Comparison of ENCODE assay signal across 1 cellular context in genomic region chr20:5714261-5715041, GRCh38.
A peak's percentile ranks its signal among the peaks of the same experiment; 100 is the strongest.
TF ChIP-seq lines count a peak whose summit lies in the region.

No MANE protein-coding gene starts in this region.

TF ChIP-seq in HepG2, 621 proteins besides CTCF, POLR2A, EP300 and RAD21 (continued from another document and continues in another):
- TF ChIP-seq, protein P1, sequence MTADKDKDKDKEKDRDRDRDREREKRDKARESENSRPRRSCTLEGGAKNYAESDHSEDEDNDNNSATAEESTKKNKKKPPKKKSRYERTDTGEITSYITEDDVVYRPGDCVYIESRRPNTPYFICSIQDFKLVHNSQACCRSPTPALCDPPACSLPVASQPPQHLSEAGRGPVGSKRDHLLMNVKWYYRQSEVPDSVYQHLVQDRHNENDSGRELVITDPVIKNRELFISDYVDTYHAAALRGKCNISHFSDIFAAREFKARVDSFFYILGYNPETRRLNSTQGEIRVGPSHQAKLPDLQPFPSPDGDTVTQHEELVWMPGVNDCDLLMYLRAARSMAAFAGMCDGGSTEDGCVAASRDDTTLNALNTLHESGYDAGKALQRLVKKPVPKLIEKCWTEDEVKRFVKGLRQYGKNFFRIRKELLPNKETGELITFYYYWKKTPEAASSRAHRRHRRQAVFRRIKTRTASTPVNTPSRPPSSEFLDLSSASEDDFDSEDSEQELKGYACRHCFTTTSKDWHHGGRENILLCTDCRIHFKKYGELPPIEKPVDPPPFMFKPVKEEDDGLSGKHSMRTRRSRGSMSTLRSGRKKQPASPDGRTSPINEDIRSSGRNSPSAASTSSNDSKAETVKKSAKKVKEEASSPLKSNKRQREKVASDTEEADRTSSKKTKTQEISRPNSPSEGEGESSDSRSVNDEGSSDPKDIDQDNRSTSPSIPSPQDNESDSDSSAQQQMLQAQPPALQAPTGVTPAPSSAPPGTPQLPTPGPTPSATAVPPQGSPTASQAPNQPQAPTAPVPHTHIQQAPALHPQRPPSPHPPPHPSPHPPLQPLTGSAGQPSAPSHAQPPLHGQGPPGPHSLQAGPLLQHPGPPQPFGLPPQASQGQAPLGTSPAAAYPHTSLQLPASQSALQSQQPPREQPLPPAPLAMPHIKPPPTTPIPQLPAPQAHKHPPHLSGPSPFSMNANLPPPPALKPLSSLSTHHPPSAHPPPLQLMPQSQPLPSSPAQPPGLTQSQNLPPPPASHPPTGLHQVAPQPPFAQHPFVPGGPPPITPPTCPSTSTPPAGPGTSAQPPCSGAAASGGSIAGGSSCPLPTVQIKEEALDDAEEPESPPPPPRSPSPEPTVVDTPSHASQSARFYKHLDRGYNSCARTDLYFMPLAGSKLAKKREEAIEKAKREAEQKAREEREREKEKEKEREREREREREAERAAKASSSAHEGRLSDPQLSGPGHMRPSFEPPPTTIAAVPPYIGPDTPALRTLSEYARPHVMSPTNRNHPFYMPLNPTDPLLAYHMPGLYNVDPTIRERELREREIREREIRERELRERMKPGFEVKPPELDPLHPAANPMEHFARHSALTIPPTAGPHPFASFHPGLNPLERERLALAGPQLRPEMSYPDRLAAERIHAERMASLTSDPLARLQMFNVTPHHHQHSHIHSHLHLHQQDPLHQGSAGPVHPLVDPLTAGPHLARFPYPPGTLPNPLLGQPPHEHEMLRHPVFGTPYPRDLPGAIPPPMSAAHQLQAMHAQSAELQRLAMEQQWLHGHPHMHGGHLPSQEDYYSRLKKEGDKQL (CRISPR knock-in tag; IDR thresholded peaks at IDR 0.05; ENCODE audit: low read depth) = no peak
- TF ChIP-seq IRX3 (CRISPR knock-in tag; IDR thresholded peaks at IDR 0.05; ENCODE audit: borderline replicate concordance, low read depth) (no peak), ZNF710 (CRISPR knock-in tag; IDR thresholded peaks at IDR 0.05; ENCODE audit: borderline replicate concordance) (no peak), ZFP36L2 (CRISPR knock-in tag; IDR thresholded peaks at IDR 0.05) (0 out of 2 replicates have a peak, but pooled peaks have one; percentile 32), ARID5B (CRISPR knock-in tag; IDR thresholded peaks at IDR 0.05) (peak; percentile 89), CBX2 (IDR thresholded peaks at IDR 0.05; ENCODE audit: low read depth, low read length) (no peak), CBX2 (CRISPR knock-in tag; IDR thresholded peaks at IDR 0.05; ENCODE audit: low read depth) (no peak; the same call in 1 of the 2 replicates), TCF7 (IDR thresholded peaks at IDR 0.05; ENCODE audit: low read depth) (peak; percentile 87), ZNF121 (CRISPR knock-in tag; IDR thresholded peaks at IDR 0.05) (no peak), FOXP1 (IDR thresholded peaks at IDR 0.05) (no peak), FOXP1 (CRISPR knock-in tag; IDR thresholded peaks at IDR 0.05) (peak; percentile 77), ZNF446 (CRISPR knock-in tag; IDR thresholded peaks at IDR 0.05) (no peak), ZBTB2 (CRISPR knock-in tag; IDR thresholded peaks at IDR 0.05; ENCODE audit: low read depth) (no peak), SAP130 (CRISPR knock-in tag; IDR thresholded peaks at IDR 0.05; ENCODE audit: low read depth) (peak; percentile 93), ZFP37 (CRISPR knock-in tag; IDR thresholded peaks at IDR 0.05; ENCODE audit: borderline replicate concordance) (no peak), DR1 (CRISPR knock-in tag; IDR thresholded peaks at IDR 0.05) (no peak), RFX1 (IDR thresholded peaks at IDR 0.05) (peak; percentile 98), RNF2 (conservative IDR thresholded peaks at IDR 0.05; ENCODE audit: low read depth) (no peak), TP53 (CRISPR knock-in tag; conservative IDR thresholded peaks at IDR 0.05) (no peak), BRD4 (CRISPR knock-in tag; IDR thresholded peaks at IDR 0.05) (no peak), SRSF4 (IDR thresholded peaks at IDR 0.05; ENCODE audit: low read depth, low read length, poor library complexity, severe bottlenecking) (no peak), TEAD2 (CRISPR knock-in tag; IDR thresholded peaks at IDR 0.05) (no peak), ZHX2 (IDR thresholded peaks at IDR 0.05; ENCODE audit: low read depth) (no peak), ZHX2 (CRISPR knock-in tag; IDR thresholded peaks at IDR 0.05; ENCODE audit: borderline replicate concordance) (no peak), ZNF83 (CRISPR knock-in tag; IDR thresholded peaks at IDR 0.05; ENCODE audit: borderline replicate concordance) (no peak), FOXC1 (CRISPR knock-in tag; IDR thresholded peaks at IDR 0.05; ENCODE audit: borderline replicate concordance) (no peak), HNRNPH1 (optimal IDR thresholded peaks at IDR 0.05; ENCODE audit: low read depth, low read length) (no peak), PAF1 (CRISPR knock-in tag; IDR thresholded peaks at IDR 0.05) (no peak), HMGXB4 (CRISPR knock-in tag; IDR thresholded peaks at IDR 0.05; ENCODE audit: borderline replicate concordance in 1 of 2, low read depth in 1 of 2) (peak in 1 of 2 experiments; percentile 71; a peak in 1 of 4 replicates), ZNF234 (CRISPR knock-in tag; conservative IDR thresholded peaks at IDR 0.05) (no peak), ZNF24 (IDR thresholded peaks at IDR 0.05) (no peak; the same call in 1 of the 2 replicates), ZNF34 (CRISPR knock-in tag; IDR thresholded peaks at IDR 0.05; ENCODE audit: borderline replicate concordance) (no peak), ARID2 (CRISPR knock-in tag; IDR thresholded peaks at IDR 0.05; ENCODE audit: borderline replicate concordance) (no peak), ZNF383 (CRISPR knock-in tag; IDR thresholded peaks at IDR 0.05; ENCODE audit: borderline replicate concordance) (no peak), EZH2 (conservative IDR thresholded peaks at IDR 0.05; ENCODE audit: low read depth, low read length) (no peak), NFATC3 (CRISPR knock-in tag; IDR thresholded peaks at IDR 0.05) (no peak), ZNF430 (CRISPR knock-in tag; IDR thresholded peaks at IDR 0.05) (no peak), ZNF644 (CRISPR knock-in tag; IDR thresholded peaks at IDR 0.05; ENCODE audit: low read depth) (no peak), FOXK1 (CRISPR knock-in tag; IDR thresholded peaks at IDR 0.05; ENCODE audit: borderline replicate concordance, low read depth) (peak; percentile 75; the same call in 1 of the 2 replicates), HCFC1 (IDR thresholded peaks at IDR 0.05; ENCODE audit: low read depth, low read length) (no peak), ZNF772 (CRISPR knock-in tag; IDR thresholded peaks at IDR 0.05) (no peak; the same call in 1 of the 2 replicates), DNMT3B (CRISPR knock-in tag; conservative IDR thresholded peaks at IDR 0.05) (peak; percentile 58; the same call in 1 of the 2 replicates)
- TF ChIP-seq, protein P2, sequence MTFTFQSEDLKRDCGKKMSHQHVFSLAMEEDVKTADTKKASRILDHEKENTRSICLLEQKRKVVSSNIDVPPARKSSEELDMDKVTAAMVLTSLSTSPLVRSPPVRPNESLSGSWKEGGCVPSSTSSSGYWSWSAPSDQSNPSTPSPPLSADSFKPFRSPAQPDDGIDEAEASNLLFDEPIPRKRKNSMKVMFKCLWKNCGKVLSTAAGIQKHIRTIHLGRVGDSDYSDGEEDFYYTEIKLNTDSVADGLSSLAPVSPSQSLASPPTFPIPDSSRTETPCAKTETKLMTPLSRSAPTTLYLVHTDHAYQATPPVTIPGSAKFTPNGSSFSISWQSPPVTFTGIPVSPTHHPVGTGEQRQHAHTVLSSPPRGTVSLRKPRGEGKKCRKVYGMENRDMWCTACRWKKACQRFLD (CRISPR knock-in tag; IDR thresholded peaks at IDR 0.05; ENCODE audit: borderline replicate concordance) = no peak
